17 cellular contexts compared by ENCODE assay signal in the genomic region with DNA sequence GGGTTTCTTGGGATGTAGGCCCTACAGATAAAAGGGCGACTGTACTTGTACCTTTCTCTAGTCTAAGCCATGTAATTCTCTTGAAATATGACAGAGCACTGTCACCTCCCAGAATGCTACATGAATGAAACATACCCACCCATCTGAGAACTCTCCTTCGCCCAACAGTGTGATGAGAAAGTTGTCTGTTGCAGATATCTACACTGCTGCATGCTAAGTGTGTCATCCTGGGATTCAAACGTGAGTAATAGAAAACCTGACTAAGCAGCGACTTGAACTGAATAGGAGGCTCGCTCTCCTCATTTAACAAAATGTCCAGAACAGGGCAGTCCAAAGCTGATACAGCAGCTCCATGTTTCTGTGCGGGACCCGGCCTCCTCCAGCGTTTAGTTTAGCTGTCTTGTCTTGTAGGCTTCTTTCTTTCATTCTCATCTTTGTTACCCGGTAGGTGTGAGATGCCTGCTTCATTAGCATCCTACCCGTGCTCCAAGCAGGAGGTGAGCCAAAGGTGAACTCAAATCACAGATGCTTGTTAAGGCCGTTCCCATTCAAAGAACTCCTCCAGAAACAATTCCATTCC.
DNase-seq lines count a peak whose midpoint lies in the region; ATAC-seq and TF ChIP-seq lines count a peak whose summit lies in the region.
"Had no signal": no experiment of that assay in that cellular context is flagged by ENCODE, and none has a peak within 500 bp of the region (broad histone marks: within the 10 kb centered on the region; RNA-seq: fewer than 3 reads in every experiment).

No MANE protein-coding gene starts in this region.

- H3K36me3 ChIP-seq in left lung, result no peaks in the 10 kb centered on the region
- H3K36me3 ChIP-seq: HAP-1 had no signal

- H3K27ac Mint-ChIP-seq in activated T-cell treated with anti-CD3 and anti-CD28 coated beads, Interleukin-2, amount 50 U/mL, for 72 hours, result peak overlapping the region; percentile 83
- H3K27ac Mint-ChIP-seq: memory B cell; nephron progenitor cell; stimulated activated memory B cell treated with anti-CD40 and anti-IgM and Interleukin-4, amounts not matched to agents 10 μg/mL and 1 μg/mL and 100 μg/mL, for 72 hours had no signal

- no peak overlapping the region for H3K27ac ChIP-seq in left lung

- DNase-seq in Daoy (ENCODE audit: low read depth) (peak; percentile 36), GM03348 (ENCODE audit: low spot score) (peak; percentile 19), left lung (no peak), NK-92 (lab: John Stamatoyannopoulos, UW; ENCODE audit: unreplicated experiment) (no peak), putamen (ENCODE audit: low spot score) (no peak), A172 (ENCODE audit: low spot score) (no peak)
- DNase-seq in activated T-cell treated with anti-CD3 and anti-CD28 coated beads, Interleukin-2, amount 50 U/mL, for 72 hours, result peak; percentile 45 to 53
- DNase-seq: activated CD4-positive, CD25-positive, alpha-beta regulatory T cell; CD4-positive, CD25-positive, alpha-beta regulatory T cell; cerebellar nuclear complex; NCI-H2029; NCI-H69; nephron progenitor cell; RPMI8226 had no signal

- ATAC-seq in activated T-cell treated with anti-CD3 and anti-CD28 coated beads, Interleukin-2, amount 50 U/mL, for 72 hours (replicated peaks in 1 of 2), result peak; percentile 79 to 86
- peak; percentile 35 for ATAC-seq in left lung
- ATAC-seq: stimulated activated memory B cell treated with anti-CD40 and anti-IgM and Interleukin-4, amounts not matched to agents 10 μg/mL and 1 μg/mL and 100 μg/mL, for 72 hours had no signal

- peak overlapping the region in 1 of 2 donors; percentile 33 for H3K4me3 Mint-ChIP-seq in activated T-cell treated with anti-CD3 and anti-CD28 coated beads, Interleukin-2, amount 50 U/mL, for 72 hours
- H3K4me3 Mint-ChIP-seq: CD4-positive, CD25-positive, alpha-beta regulatory T cell; memory B cell; nephron progenitor cell; stimulated activated memory B cell treated with anti-CD40 and anti-IgM and Interleukin-4, amounts not matched to agents 10 μg/mL and 1 μg/mL and 100 μg/mL, for 72 hours had no signal

- H3K4me1 ChIP-seq in left lung, result peaks cover 0 to 5% of the 10 kb centered on the region in 2 donors
- H3K4me1 ChIP-seq: HAP-1 had no signal

- no peak overlapping the region for H3K4me3 ChIP-seq in left lung
- H3K4me3 ChIP-seq: HAP-1 had no signal

- no peaks in the 10 kb centered on the region for H3K9me3 ChIP-seq in left lung
- H3K9me3 ChIP-seq: HAP-1 had no signal

- no peaks in the 10 kb centered on the region for H3K27me3 Mint-ChIP-seq in activated T-cell treated with anti-CD3 and anti-CD28 coated beads, Interleukin-2, amount 50 U/mL, for 72 hours (ENCODE audit: low read depth)
- H3K27me3 Mint-ChIP-seq: CD4-positive, CD25-positive, alpha-beta regulatory T cell; stimulated activated memory B cell treated with anti-CD40 and anti-IgM and Interleukin-4, amounts not matched to agents 10 μg/mL and 1 μg/mL and 100 μg/mL, for 72 hours had no signal

- H3K4me1 Mint-ChIP-seq in activated T-cell treated with anti-CD3 and anti-CD28 coated beads, Interleukin-2, amount 50 U/mL, for 72 hours (ENCODE audit: low read depth), result peaks cover 97% of the 10 kb centered on the region
- H3K4me1 Mint-ChIP-seq: memory B cell; nephron progenitor cell; stimulated activated memory B cell treated with anti-CD40 and anti-IgM and Interleukin-4, amounts not matched to agents 10 μg/mL and 1 μg/mL and 100 μg/mL, for 72 hours had no signal

- peaks cover 11 to 30% of the 10 kb centered on the region in 2 donors for H3K36me3 Mint-ChIP-seq in activated T-cell treated with anti-CD3 and anti-CD28 coated beads, Interleukin-2, amount 50 U/mL, for 72 hours (ENCODE audit: insufficient read depth in 2 of 2)
- H3K36me3 Mint-ChIP-seq: memory B cell; stimulated activated memory B cell treated with anti-CD40 and anti-IgM and Interleukin-4, amounts not matched to agents 10 μg/mL and 1 μg/mL and 100 μg/mL, for 72 hours had no signal

- no peaks in the 10 kb centered on the region for H3K9me3 Mint-ChIP-seq in activated T-cell treated with anti-CD3 and anti-CD28 coated beads, Interleukin-2, amount 50 U/mL, for 72 hours
- H3K9me3 Mint-ChIP-seq: memory B cell, nephron progenitor cell had no signal

- no peaks in the 10 kb centered on the region for H3K27me3 ChIP-seq in left lung

- intact Hi-C loops in left lung (cut with DNase I), result no loop called here

- no peak for TF ChIP-seq CTCF in left lung (IDR thresholded peaks at IDR 0.05)

Comparison
In these comparisons a context has a peak if more than half of its experiments do, and no peak if none do; other contexts are left out.
1. DNase-seq: peak in Daoy (single experiment), GM03348 (single experiment) and activated T-cell treated with anti-CD3 and anti-CD28 coated beads, Interleukin-2, amount 50 U/mL, for 72 hours (2 of 2); none in left lung (0 of 2), NK-92 (single experiment), putamen (single experiment) and A172 (single experiment).